In the genomic region with DNA sequence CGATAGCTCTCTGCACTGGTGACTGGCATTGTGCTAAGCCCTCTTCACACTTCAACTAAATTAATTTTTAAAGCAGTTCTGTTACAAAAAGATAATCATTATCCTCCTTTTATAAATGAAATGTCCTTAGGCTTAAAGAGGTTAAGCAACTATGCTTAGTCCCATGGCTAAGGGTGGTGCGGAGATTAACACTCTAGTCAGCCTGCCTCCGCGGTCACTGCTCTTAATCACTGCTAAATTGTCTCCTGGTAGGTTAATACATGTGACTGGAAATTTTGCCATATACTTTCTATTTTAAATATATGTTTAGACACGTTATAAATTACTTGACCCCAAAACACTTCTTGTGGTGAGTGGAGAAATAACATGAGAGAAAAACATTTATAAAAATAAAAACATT, we compare ENCODE assay signal across 8 cellular contexts.
"Had no signal": no experiment of that assay in that cellular context is flagged by ENCODE, and none has a peak within 500 bp of the region (broad histone marks: within the 10 kb centered on the region; RNA-seq: fewer than 3 reads in every experiment).

No MANE protein-coding gene starts in this region.

- H3K4me3 ChIP-seq: GM23248, K562 had no signal

- ATAC-seq: HCT116, K562 had no signal

- H3K27ac ChIP-seq: GM23248 had no signal

- DNase-seq: GM23248, GOT3, H7, HFFc6, IMR-90, KG1 had no signal
